In genomic region chr1:112849425-112849966, GRCh38 we compare ENCODE assay signal across 9 cellular contexts.
DNase-seq lines count a peak whose midpoint lies in the region; ATAC-seq and TF ChIP-seq lines count a peak whose summit lies in the region.
"Had no signal": no experiment of that assay in that cellular context is flagged by ENCODE, and none has a peak within 500 bp of the region (broad histone marks: within the 10 kb centered on the region; RNA-seq: fewer than 3 reads in every experiment).

No MANE protein-coding gene starts in this region.

- H3K27ac ChIP-seq in right lobe of liver (no peak overlapping the region), thymus (ENCODE audit: low read depth) (no peak overlapping the region)
- H3K27ac ChIP-seq: neutrophil had no signal

- H3K36me3 ChIP-seq in right lobe of liver (no peaks in the 10 kb centered on the region), thymus (ENCODE audit: control insufficient read depth, insufficient read depth) (no peaks in the 10 kb centered on the region)
- H3K36me3 ChIP-seq: neutrophil had no signal

- TF ChIP-seq POLR2A in right lobe of liver (IDR thresholded peaks at IDR 0.05) = no peak

- H3K27me3 ChIP-seq in right lobe of liver (peaks cover 0 to 11% of the 10 kb centered on the region in 2 donors), thymus (ENCODE audit: control insufficient read depth, insufficient read depth) (peaks cover 12% of the 10 kb centered on the region)

- no peak for TF ChIP-seq CTCF in right lobe of liver (IDR thresholded peaks at IDR 0.05)

- DNase-seq in EH (ENCODE audit: low read depth) (peak; percentile 37), NCI-H524 treated with DMSO at 0.1 percent for 48 hours (lab: John Stamatoyannopoulos, UW) (peak; percentile 58), dermis blood vessel endothelial cell (peak; percentile 87), right lobe of liver (peak in 1 of 3 donors; percentile 23), AML-193 (lab: John Stamatoyannopoulos, UW) (no peak), NCI-H510A treated with DMSO at 0.1 percent for 48 hours (lab: John Stamatoyannopoulos, UW) (no peak), posterior vena cava (ENCODE audit: low spot score) (no peak)

- peak overlapping the region; percentile 13 to 42 (median 28) for H3K4me3 ChIP-seq in right lobe of liver
- peak overlapping the region; percentile 21 for H3K4me3 ChIP-seq in thymus (ENCODE audit: low read length)

- H3K9me3 ChIP-seq in right lobe of liver (no peaks in the 10 kb centered on the region), thymus (ENCODE audit: control insufficient read depth) (no peaks in the 10 kb centered on the region)
- H3K9me3 ChIP-seq: neutrophil had no signal

- no peaks in the 10 kb centered on the region for H3K4me1 ChIP-seq in right lobe of liver
- no peaks in the 10 kb centered on the region for H3K4me1 ChIP-seq in thymus (ENCODE audit: control insufficient read depth, insufficient read depth, low read length)

- ATAC-seq in right lobe of liver = peak; percentile 37 to 61 (median 50)

- intact Hi-C loops in right lobe of liver (cut with DNase I) = no loop called here
- intact Hi-C loops in posterior vena cava (cut with DNase I) = no loop called here

- WGBS in right lobe of liver (ENCODE audit: insufficient coverage, low coverage, low lambda C conversion rate, missing lambda C conversion rate) = 0% methylated on average over 1 of the region's 53 CpGs
- 2% methylated on average over 53 of the region's 53 CpGs for WGBS in thymus

Comparison
In these comparisons a context has a peak if more than half of its experiments do, and no peak if none do; other contexts are left out.
1. DNase-seq: peak in EH (single experiment), NCI-H524 treated with DMSO at 0.1 percent for 48 hours (single experiment) and dermis blood vessel endothelial cell (single experiment); none in AML-193 (0 of 2), NCI-H510A treated with DMSO at 0.1 percent for 48 hours (single experiment) and posterior vena cava (single experiment).